Comparison of ENCODE assay signal across 8 cellular contexts in genomic region chr11:128497057-128497957, GRCh38.
DNase-seq lines count a peak whose midpoint lies in the region; FAIRE-seq and TF ChIP-seq lines count a peak whose summit lies in the region.

No MANE protein-coding gene starts in this region.

- H3K9me3 ChIP-seq in GM23248 (ENCODE audit: low read depth) (no peaks in the 10 kb centered on the region), Loucy (ENCODE audit: insufficient read depth, low read depth, low read length) (no peaks in the 10 kb centered on the region), keratinocyte (ENCODE audit: control insufficient read depth, low read depth, low read length) (no peaks in the 10 kb centered on the region), tibial artery (no peaks in the 10 kb centered on the region)

- dilution Hi-C loops in keratinocyte (cut with MboI; ENCODE audit: extremely low pct_ligation_motif_present, low sequenced_read_pairs): no loop called here

- H3F3A ChIP-seq in GM23248 (ENCODE audit: insufficient read depth): peaks cover 90% of the 10 kb centered on the region
- no peaks in the 10 kb centered on the region; the same call in 1 of the 2 replicates for H3F3A ChIP-seq in Loucy (ENCODE audit: low read depth)

- H3K4me3 ChIP-seq in GM23248 (peak overlapping the region; percentile 58), Loucy (ENCODE audit: low read length, poor library complexity, severe bottlenecking) (peak overlapping the region; percentile 1), keratinocyte (ENCODE audit: control insufficient read depth in 2 of 3, extremely low read depth in 1 of 3, insufficient read depth in 2 of 3, low read depth in 1 of 3, low read length in 3 of 3) (peak overlapping the region in 1 of 3 experiments; percentile 1), tibial artery (peak overlapping the region; percentile 2 to 8)

- no peak for TF ChIP-seq CTCF in Loucy (conservative IDR thresholded peaks at IDR 0.05; ENCODE audit: low read length)
- TF ChIP-seq CTCF in keratinocyte (optimal IDR thresholded peaks at IDR 0.05 in 1 of 3, IDR thresholded peaks at IDR 0.05 in 1 of 3, conservative IDR thresholded peaks at IDR 0.05 in 1 of 3; ENCODE audit: extremely low read depth in 1 of 3, insufficient read depth in 2 of 3, low read length in 3 of 3): no peak
- TF ChIP-seq CTCF in tibial artery (IDR thresholded peaks at IDR 0.05): no peak

- H2AFZ ChIP-seq in GM23248 (no peak overlapping the region), Loucy (ENCODE audit: low read length) (no peak overlapping the region), keratinocyte (ENCODE audit: control insufficient read depth, low read length) (no peak overlapping the region)

- H3K9me2 ChIP-seq in GM23248 (ENCODE audit: insufficient read depth) (no peaks in the 10 kb centered on the region), Loucy (replicated peaks; ENCODE audit: low read depth, low read length) (no peaks in the 10 kb centered on the region)

- H3K9me1 ChIP-seq in keratinocyte (ENCODE audit: control insufficient read depth, extremely low read depth, insufficient read depth, low read length): peaks cover 3% of the 10 kb centered on the region

- in situ Hi-C loops in GM23248 (cut with MboI): no loop called here

- H3K79me2 ChIP-seq in GM23248 (ENCODE audit: insufficient read depth) (peaks cover 91% of the 10 kb centered on the region), Loucy (ENCODE audit: insufficient read depth, low read length) (peaks cover 100% of the 10 kb centered on the region), keratinocyte (ENCODE audit: control insufficient read depth, insufficient read depth, low read length) (peaks cover 100% of the 10 kb centered on the region)

- DNase-seq in NCI-H2081 (lab: John Stamatoyannopoulos, UW) (peak; percentile 37 to 71), NCI-H2081 treated with DMSO at 0.1 percent for 48 hours (lab: John Stamatoyannopoulos, UW) (no peak), GM23248 (peak; percentile 97), amniotic epithelial cell (ENCODE audit: low read depth) (peak; percentile 93), keratinocyte (ENCODE audit: low read depth, low spot score) (no peak), tibial artery (peak in 1 of 2 donors; percentile 50)
- no peak for DNase-seq in activated CD4-positive, alpha-beta T cell treated with anti-CD3 and anti-CD28 coated beads, Interleukin-2, amount 50 U/mL, for 1 hour

- H3K4me2 ChIP-seq in GM23248 (ENCODE audit: unreplicated experiment): peak overlapping the region; percentile 87
- peak overlapping the region; percentile 38 for H3K4me2 ChIP-seq in Loucy (ENCODE audit: low read depth, low read length, poor library complexity, severe bottlenecking)
- peak overlapping the region; percentile 68 for H3K4me2 ChIP-seq in keratinocyte (ENCODE audit: control insufficient read depth, extremely low read depth, insufficient read depth, low read depth, low read length)

- peak overlapping the region; percentile 98 for H3K27ac ChIP-seq in GM23248
- H3K27ac ChIP-seq in keratinocyte (ENCODE audit: control insufficient read depth, insufficient read depth, low read length): peak overlapping the region; percentile 70
- peak overlapping the region; percentile 73 for H3K27ac ChIP-seq in tibial artery

- H3K4me1 ChIP-seq in GM23248 (ENCODE audit: insufficient read depth): peaks cover 99% of the 10 kb centered on the region
- H3K4me1 ChIP-seq in Loucy (ENCODE audit: insufficient read depth, low read length, poor library complexity, severe bottlenecking): peaks cover 96% of the 10 kb centered on the region
- H3K4me1 ChIP-seq in keratinocyte (ENCODE audit: control insufficient read depth, extremely low read depth, insufficient read depth, low read length): peaks cover 69% of the 10 kb centered on the region
- H3K4me1 ChIP-seq in tibial artery: peaks cover 0 to 89% (median 63%) of the 10 kb centered on the region in 4 donors

- FAIRE-seq in keratinocyte (lab: Jason Lieb, UNC): peak; percentile 79

- no peaks in the 10 kb centered on the region; the same call in 1 of the 2 replicates for H3K36me3 ChIP-seq in GM23248 (ENCODE audit: low read depth)
- peaks cover 47% of the 10 kb centered on the region; the same call in 1 of the 2 replicates for H3K36me3 ChIP-seq in Loucy (ENCODE audit: insufficient read depth, low read length)
- peaks cover 4 to 39% of the 10 kb centered on the region in 2 experiments for H3K36me3 ChIP-seq in keratinocyte (ENCODE audit: control insufficient read depth in 2 of 2, extremely low read depth in 1 of 2, insufficient read depth in 2 of 2, low read length in 2 of 2)
- no peaks in the 10 kb centered on the region for H3K36me3 ChIP-seq in tibial artery

- 0 out of 2 replicates have a peak, but pooled peaks cover 7% of the 10 kb centered on the region for H4K20me1 ChIP-seq in GM23248 (ENCODE audit: insufficient read depth)
- peaks cover 98% of the 10 kb centered on the region for H4K20me1 ChIP-seq in Loucy (ENCODE audit: insufficient read depth, low read length, poor library complexity, severe bottlenecking)
- peaks cover 12% of the 10 kb centered on the region for H4K20me1 ChIP-seq in keratinocyte (ENCODE audit: control insufficient read depth, extremely low read depth, insufficient read depth, low read length)

- H3K9ac ChIP-seq in GM23248 (peak overlapping the region; percentile 78), Loucy (ENCODE audit: low read depth, low read length, poor library complexity, severe bottlenecking) (no peak overlapping the region), keratinocyte (ENCODE audit: control insufficient read depth, extremely low read depth, insufficient read depth, low read length) (peak overlapping the region; percentile 23)

- intact Hi-C loops in tibial artery (cut with DNase I; ENCODE audit: low total_unique reads): no loop called here

- H3K27me3 ChIP-seq in GM23248 (replicated peaks; ENCODE audit: insufficient read depth) (no peaks in the 10 kb centered on the region), Loucy (ENCODE audit: insufficient read depth, low read length, poor library complexity, severe bottlenecking) (no peaks in the 10 kb centered on the region), keratinocyte (ENCODE audit: control insufficient read depth, extremely low read depth, insufficient read depth, low read length) (no peaks in the 10 kb centered on the region), tibial artery (no peaks in the 10 kb centered on the region)

- 1 to 2% methylated on average over 10 of the region's 10 CpGs for WGBS in GM23248 (ENCODE audit: low coverage in 1 of 2, low lambda C conversion rate in 2 of 2, missing lambda C conversion rate in 2 of 2), 2 experiments

Comparison
In these comparisons a context has a peak if more than half of its experiments do, and no peak if none do; other contexts are left out.
1. DNase-seq: peak in NCI-H2081 (2 of 2), GM23248 (single experiment) and amniotic epithelial cell (single experiment); none in NCI-H2081 treated with DMSO at 0.1 percent for 48 hours (single experiment), keratinocyte (single experiment) and activated CD4-positive, alpha-beta T cell treated with anti-CD3 and anti-CD28 coated beads, Interleukin-2, amount 50 U/mL, for 1 hour (single experiment).
2. Peak in every context shown above with its lines, with median percentiles within 50 percentile points of each other: H3K27ac ChIP-seq and H3K4me2 ChIP-seq.